Comparison of ENCODE assay signal across 1 cellular context in genomic region chr1:207828046-207828445, GRCh38.
TF ChIP-seq lines count a peak whose summit lies in the region.

No MANE protein-coding gene starts in this region.

TF ChIP-seq in GM12878, 131 proteins besides CTCF, POLR2A, EP300 and RAD21 (continued from another document):
- TF ChIP-seq, protein P1, sequence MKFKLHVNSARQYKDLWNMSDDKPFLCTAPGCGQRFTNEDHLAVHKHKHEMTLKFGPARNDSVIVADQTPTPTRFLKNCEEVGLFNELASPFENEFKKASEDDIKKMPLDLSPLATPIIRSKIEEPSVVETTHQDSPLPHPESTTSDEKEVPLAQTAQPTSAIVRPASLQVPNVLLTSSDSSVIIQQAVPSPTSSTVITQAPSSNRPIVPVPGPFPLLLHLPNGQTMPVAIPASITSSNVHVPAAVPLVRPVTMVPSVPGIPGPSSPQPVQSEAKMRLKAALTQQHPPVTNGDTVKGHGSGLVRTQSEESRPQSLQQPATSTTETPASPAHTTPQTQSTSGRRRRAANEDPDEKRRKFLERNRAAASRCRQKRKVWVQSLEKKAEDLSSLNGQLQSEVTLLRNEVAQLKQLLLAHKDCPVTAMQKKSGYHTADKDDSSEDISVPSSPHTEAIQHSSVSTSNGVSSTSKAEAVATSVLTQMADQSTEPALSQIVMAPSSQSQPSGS (IDR thresholded peaks at IDR 0.05; ENCODE audit: low read length): no peak
- TF ChIP-seq NFYA (IDR thresholded peaks at IDR 0.05; ENCODE audit: borderline replicate concordance, low read depth, low read length) (no peak), TARDBP (IDR thresholded peaks at IDR 0.05; ENCODE audit: borderline replicate concordance) (no peak), TCF3 (IDR thresholded peaks at IDR 0.05; ENCODE audit: borderline replicate concordance, insufficient read depth, low read depth, low read length) (no peak)
TF ChIP-seq in GM12878: peak in this region for 0.
